8 cellular contexts compared by ENCODE assay signal in genomic region chr19:18542936-18543813, GRCh38. TPM values are rescaled to one million over a fixed set of nuclear protein-coding genes. Genes with fewer than 3 reads are reported as not detected.
DNase-seq lines count a peak whose midpoint lies in the region; ATAC-seq and TF ChIP-seq lines count a peak whose summit lies in the region.

FKBP8 (minus strand) TSS chr19:18543573; CDS start chr19:18541970, 1,603 bp downstream.

- no peak for TF ChIP-seq CTCF in GM10248 (IDR thresholded peaks at IDR 0.05; ENCODE audit: control extremely low read depth, extremely low read depth, low read depth, missing control alignments)
- TF ChIP-seq CTCF in cardiac muscle cell (IDR thresholded peaks at IDR 0.05; ENCODE audit: low read depth, low read length), result no peak
- no peak for TF ChIP-seq CTCF in tibial artery (IDR thresholded peaks at IDR 0.05)

- CTCF ChIA-PET in GM10248 (lab: Yijun Ruan, JAX) (interaction anchor here (0.7 to 2.2 kb wide), 9 partner anchors 11 to 92 kb away, joined by 4 to 19 read pairs (median 5); partner anchors contain the start of gene KXD1), T-cell (lab: Charles Lee) (interaction anchor here (0.6 to 1.4 kb wide), 5 partner anchors 14 to 132 kb away, joined by 3 to 5 read pairs (median 4); partner anchors contain the start of gene KXD1 (in 1 of the 2))

- peaks cover 10% of the 10 kb centered on the region for H3K79me1 ChIP-seq in trophoblast cell (ENCODE audit: low read length)

- WGBS in trophoblast cell (ENCODE audit: extremely low coverage, insufficient coverage, insufficient read length), result no CpG with 5 or more reads among the region's 86 CpGs

- no peaks in the 10 kb centered on the region for H3K36me3 Mint-ChIP-seq in T-cell

- POLR2A ChIA-PET in GM10248 (lab: Yijun Ruan, JAX) (interaction anchor here (2.0 kb wide), 1 partner anchor 15 kb away, joined by 14 read pairs; the partner anchor contains the start of gene KXD1), T-cell (lab: Charles Lee) (interaction anchor here (0.9 to 1.2 kb wide), 2 partner anchors 14 to 46 kb away, joined by 3 read pairs; no protein-coding TSS in a partner anchor)

- H3K4me3 Mint-ChIP-seq in T-cell, result peak within 1 kb of the TSS; percentile 86 to 95 (median 89)

- peak within 1 kb of the TSS; percentile 94 for H4K8ac ChIP-seq in trophoblast cell (ENCODE audit: low read depth, low read length)

- H3K4ac ChIP-seq in trophoblast cell (ENCODE audit: low read depth, low read length), result peak within 1 kb of the TSS; percentile 99

- intact Hi-C loops in tibial artery (cut with DNase I; ENCODE audit: low total_unique reads), result no loop called here

- peak within 1 kb of the TSS; percentile 89 for H3K4me3 ChIP-seq in adipocyte (ENCODE audit: low read length)
- peak within 1 kb of the TSS; percentile 97 for H3K4me3 ChIP-seq in cardiac muscle cell
- peak within 1 kb of the TSS; percentile 87 for H3K4me3 ChIP-seq in trophoblast cell (ENCODE audit: low read depth, low read length)
- peak within 1 kb of the TSS; percentile 95 to 99 for H3K4me3 ChIP-seq in tibial artery

- no peaks in the 10 kb centered on the region for H3K27me3 Mint-ChIP-seq in T-cell

- ATAC-seq in HG02678 (IDR thresholded peaks at IDR 0.05; ENCODE audit: unreplicated experiment) (peak; percentile 97), T-cell (replicated peaks in 1 of 4) (peak; percentile 96 to 98 (median 97))

- peak within 1 kb of the TSS; percentile 94 for H3K4me2 ChIP-seq in trophoblast cell (ENCODE audit: low read length)

- H3K23ac ChIP-seq in trophoblast cell (ENCODE audit: low read length), result no peak within 1 kb of the TSS

- H3K36me3 ChIP-seq in adipocyte (ENCODE audit: control insufficient read depth, insufficient read depth, low read length, severe bottlenecking) (peaks cover 22% of the 10 kb centered on the region), cardiac muscle cell (peaks cover 21% of the 10 kb centered on the region), trophoblast cell (ENCODE audit: control insufficient read depth in 1 of 2, insufficient read depth in 2 of 2, low read length in 2 of 2) (peaks cover 22 to 23% of the 10 kb centered on the region in 2 experiments), tibial artery (peaks cover 24 to 36% (median 34%) of the 10 kb centered on the region in 3 donors)

- H3K14ac ChIP-seq in trophoblast cell (ENCODE audit: low read length), result peak within 1 kb of the TSS; percentile 99

- H3K4me1 ChIP-seq in adipocyte (ENCODE audit: control insufficient read depth, insufficient read depth, low read length), result peaks cover 19% of the 10 kb centered on the region
- peaks cover 3% of the 10 kb centered on the region for H3K4me1 ChIP-seq in cardiac muscle cell (ENCODE audit: low read depth)
- peaks cover 6 to 11% of the 10 kb centered on the region in 2 experiments for H3K4me1 ChIP-seq in trophoblast cell (ENCODE audit: control insufficient read depth in 1 of 2, insufficient read depth in 2 of 2, low read length in 2 of 2)
- H3K4me1 ChIP-seq in tibial artery, result peaks cover 0 to 27% (median 18%) of the 10 kb centered on the region in 4 donors

- peak within 1 kb of the TSS; percentile 92 for H2BK5ac ChIP-seq in trophoblast cell (ENCODE audit: low read depth, low read length, poor library complexity)

- peak within 1 kb of the TSS; percentile 93 for H4K91ac ChIP-seq in trophoblast cell (ENCODE audit: low read depth, low read length)

- H3K9ac ChIP-seq in adipocyte (ENCODE audit: low read length) (peak within 1 kb of the TSS; percentile 91), trophoblast cell (ENCODE audit: low read length) (peak within 1 kb of the TSS; percentile 82)

- H3K18ac ChIP-seq in trophoblast cell (ENCODE audit: low read length), result peak within 1 kb of the TSS; percentile 97

- H3K4me1 Mint-ChIP-seq in T-cell, result peaks cover 19 to 32% (median 27%) of the 10 kb centered on the region in 3 donors

- peak within 1 kb of the TSS; percentile 99 for H2AK5ac ChIP-seq in trophoblast cell (ENCODE audit: low read length)

- H3K79me2 ChIP-seq in trophoblast cell (ENCODE audit: control insufficient read depth, insufficient read depth, low read length, poor library complexity), result peaks cover 8% of the 10 kb centered on the region

- peak within 1 kb of the TSS; percentile 52 for H2AFZ ChIP-seq in trophoblast cell (ENCODE audit: insufficient read depth, low read length, poor library complexity)

- peak within 1 kb of the TSS; percentile 32 for H2BK12ac ChIP-seq in trophoblast cell (ENCODE audit: low read length)

- H3K9me3 Mint-ChIP-seq in T-cell, result no peaks in the 10 kb centered on the region

- peak; percentile 98 for DNase-seq in GM10248 (ENCODE audit: extremely low spot score)
- DNase-seq in NCI-H1417 (lab: John Stamatoyannopoulos, UW), result peak; percentile 79 to 87 (median 82)
- DNase-seq in T-cell, result peak; percentile 80 to 95 (median 90)
- peak; percentile 97 for DNase-seq in adipocyte (ENCODE audit: low read depth)
- peak; percentile 92 to 96 for DNase-seq in cardiac muscle cell (ENCODE audit: low read depth in 1 of 2, low spot score in 1 of 2)
- peak; percentile 87 to 92 for DNase-seq in trophoblast cell
- peak; percentile 93 to 96 for DNase-seq in tibial artery

- H3K27me3 ChIP-seq in adipocyte (replicated peaks; ENCODE audit: control insufficient read depth, insufficient read depth, low read length), result no peaks in the 10 kb centered on the region
- H3K27me3 ChIP-seq in cardiac muscle cell, result no peaks in the 10 kb centered on the region
- H3K27me3 ChIP-seq in trophoblast cell (ENCODE audit: insufficient read depth, low read length), result no peaks in the 10 kb centered on the region
- H3K27me3 ChIP-seq in tibial artery, result peaks cover 0 to 2% of the 10 kb centered on the region in 2 donors

- H2BK120ac ChIP-seq in trophoblast cell (ENCODE audit: insufficient read depth, low read length, poor library complexity), result peak within 1 kb of the TSS; percentile 92

- H3K9me3 ChIP-seq in adipocyte (ENCODE audit: control insufficient read depth, low read length) (no peaks in the 10 kb centered on the region), cardiac muscle cell (ENCODE audit: low read depth) (no peaks in the 10 kb centered on the region), trophoblast cell (ENCODE audit: insufficient read depth, low read depth, low read length) (no peaks in the 10 kb centered on the region), tibial artery (no peaks in the 10 kb centered on the region)

- peak within 1 kb of the TSS; percentile 95 to 98 for H3K27ac Mint-ChIP-seq in T-cell

- H4K12ac ChIP-seq in trophoblast cell (ENCODE audit: low read depth, low read length), result peak within 1 kb of the TSS; percentile 89

- H3K27ac ChIP-seq in cardiac muscle cell (peak within 1 kb of the TSS; percentile 85), trophoblast cell (ENCODE audit: low read depth, low read length) (peak within 1 kb of the TSS; percentile 57), tibial artery (peak within 1 kb of the TSS; percentile 92 to 96)

RNA-seq across cellular contexts. Expression of gene FKBP8, which starts in this region (rescaled TPM):
- 100 to 1,000 TPM; 158 to 282 (median 244) TPM for total RNA-seq in T-cell
- 514 and 568 TPM in 2 replicates for total RNA-seq in cardiac muscle cell
- 398 and 473 TPM in 2 replicates for polyA plus RNA-seq in cardiac muscle cell
- 152 and 154 TPM in 2 replicates for polyA plus RNA-seq in trophoblast cell (2013)

Comparison
In these comparisons a context has a peak if more than half of its experiments do, and no peak if none do; other contexts are left out.
1. Peak in every context shown above with its lines: DNase-seq, ATAC-seq, H3K4me3 ChIP-seq and H3K27ac ChIP-seq.